2 cellular contexts compared by ENCODE assay signal in genomic region chr6:170554888-170555137, GRCh38.
TF ChIP-seq lines count a peak whose summit lies in the region.

No MANE protein-coding gene starts in this region.

TF ChIP-seq in A549, 52 proteins besides CTCF, POLR2A, EP300 and RAD21 (continued from another document):
- TF ChIP-seq ESRRA (IDR thresholded peaks at IDR 0.05; ENCODE audit: borderline replicate concordance, low read length) (no peak), FOXS1 (CRISPR knock-in tag; IDR thresholded peaks at IDR 0.05) (no peak), JUN (IDR thresholded peaks at IDR 0.05) (no peak), RNF2 (IDR thresholded peaks at IDR 0.05; ENCODE audit: borderline replicate concordance, low read depth) (no peak), PHF8 (IDR thresholded peaks at IDR 0.05; ENCODE audit: borderline replicate concordance, low read depth) (no peak)
- TF ChIP-seq, protein P1, sequence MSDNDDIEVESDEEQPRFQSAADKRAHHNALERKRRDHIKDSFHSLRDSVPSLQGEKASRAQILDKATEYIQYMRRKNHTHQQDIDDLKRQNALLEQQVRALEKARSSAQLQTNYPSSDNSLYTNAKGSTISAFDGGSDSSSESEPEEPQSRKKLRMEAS (IDR thresholded peaks at IDR 0.05), result no peak

TF ChIP-seq in IMR-90, 13 proteins besides CTCF, POLR2A, EP300 and RAD21:
- no peak for TF ChIP-seq BHLHE40 (IDR thresholded peaks at IDR 0.05; ENCODE audit: low read depth, low read length)
- no peak for TF ChIP-seq MAFK (IDR thresholded peaks at IDR 0.05; ENCODE audit: low read depth, low read length)
- TF ChIP-seq RFX5 (IDR thresholded peaks at IDR 0.05; ENCODE audit: low read depth, low read length), result no peak
- no peak for TF ChIP-seq RCOR1 (IDR thresholded peaks at IDR 0.05; ENCODE audit: insufficient replicate concordance, low read length)
- TF ChIP-seq FOS (IDR thresholded peaks at IDR 0.05; ENCODE audit: low read depth, low read length), result no peak
- TF ChIP-seq, protein P2, sequence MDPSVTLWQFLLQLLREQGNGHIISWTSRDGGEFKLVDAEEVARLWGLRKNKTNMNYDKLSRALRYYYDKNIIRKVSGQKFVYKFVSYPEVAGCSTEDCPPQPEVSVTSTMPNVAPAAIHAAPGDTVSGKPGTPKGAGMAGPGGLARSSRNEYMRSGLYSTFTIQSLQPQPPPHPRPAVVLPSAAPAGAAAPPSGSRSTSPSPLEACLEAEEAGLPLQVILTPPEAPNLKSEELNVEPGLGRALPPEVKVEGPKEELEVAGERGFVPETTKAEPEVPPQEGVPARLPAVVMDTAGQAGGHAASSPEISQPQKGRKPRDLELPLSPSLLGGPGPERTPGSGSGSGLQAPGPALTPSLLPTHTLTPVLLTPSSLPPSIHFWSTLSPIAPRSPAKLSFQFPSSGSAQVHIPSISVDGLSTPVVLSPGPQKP (IDR thresholded peaks at IDR 0.05; ENCODE audit: borderline replicate concordance, low read depth, low read length), result no peak
- TF ChIP-seq MXI1 (IDR thresholded peaks at IDR 0.05; ENCODE audit: borderline replicate concordance, low read depth, low read length), result no peak
- no peak for TF ChIP-seq CEBPB (IDR thresholded peaks at IDR 0.05; ENCODE audit: low read depth, low read length)
- TF ChIP-seq USF2 (IDR thresholded peaks at IDR 0.05; ENCODE audit: low read depth, low read length), result no peak
- no peak for TF ChIP-seq MAZ (IDR thresholded peaks at IDR 0.05; ENCODE audit: borderline replicate concordance, low read depth, low read length)
- TF ChIP-seq SMC3 (IDR thresholded peaks at IDR 0.05; ENCODE audit: low read depth, low read length), result no peak
- TF ChIP-seq NFE2L2 (IDR thresholded peaks at IDR 0.05; ENCODE audit: low read depth, low read length), result no peak
